Comparison of ENCODE assay signal across 1 cellular context in the genomic region with DNA sequence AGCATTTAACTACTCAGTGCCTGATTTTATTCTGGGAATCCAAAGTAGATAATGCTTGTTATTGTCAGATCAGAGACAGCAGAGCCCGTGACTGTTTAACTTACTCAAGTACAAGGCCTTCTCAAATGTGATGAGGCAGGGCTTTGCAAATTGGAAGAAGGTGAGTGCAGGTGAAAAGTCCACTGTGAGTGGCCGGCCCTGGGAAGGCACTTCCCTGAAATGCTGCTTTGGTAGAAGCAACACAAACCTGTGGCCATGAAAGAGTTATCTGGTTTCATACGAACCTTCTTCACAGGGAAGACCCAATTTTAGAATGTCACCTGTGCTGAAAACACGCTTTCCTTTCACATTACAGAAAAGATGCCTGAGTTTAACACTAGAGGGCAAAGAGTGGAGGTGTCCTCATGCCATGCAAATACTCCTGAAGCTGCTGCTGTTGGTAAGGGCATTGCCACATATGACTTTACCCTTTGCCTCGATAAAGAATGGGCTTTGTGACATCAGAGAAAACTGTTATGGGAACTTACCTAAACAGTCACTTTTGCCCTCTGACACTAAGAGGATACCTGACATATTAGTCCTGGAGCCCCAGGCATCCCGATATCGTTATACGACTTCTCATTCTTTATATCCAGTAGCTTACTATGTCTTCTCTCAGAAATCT.
TF ChIP-seq lines count a peak whose summit lies in the region.

No MANE protein-coding gene starts in this region.

TF ChIP-seq in GM12878, 131 proteins besides CTCF, POLR2A, EP300 and RAD21 (continued from another document):
- TF ChIP-seq, protein P1, sequence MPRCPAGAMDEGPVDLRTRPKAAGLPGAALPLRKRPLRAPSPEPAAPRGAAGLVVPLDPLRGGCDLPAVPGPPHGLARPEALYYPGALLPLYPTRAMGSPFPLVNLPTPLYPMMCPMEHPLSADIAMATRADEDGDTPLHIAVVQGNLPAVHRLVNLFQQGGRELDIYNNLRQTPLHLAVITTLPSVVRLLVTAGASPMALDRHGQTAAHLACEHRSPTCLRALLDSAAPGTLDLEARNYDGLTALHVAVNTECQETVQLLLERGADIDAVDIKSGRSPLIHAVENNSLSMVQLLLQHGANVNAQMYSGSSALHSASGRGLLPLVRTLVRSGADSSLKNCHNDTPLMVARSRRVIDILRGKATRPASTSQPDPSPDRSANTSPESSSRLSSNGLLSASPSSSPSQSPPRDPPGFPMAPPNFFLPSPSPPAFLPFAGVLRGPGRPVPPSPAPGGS (IDR thresholded peaks at IDR 0.05; ENCODE audit: borderline replicate concordance, insufficient read depth, low read depth, low read length, poor library complexity, severe bottlenecking), result no peak
- TF ChIP-seq, protein P2, sequence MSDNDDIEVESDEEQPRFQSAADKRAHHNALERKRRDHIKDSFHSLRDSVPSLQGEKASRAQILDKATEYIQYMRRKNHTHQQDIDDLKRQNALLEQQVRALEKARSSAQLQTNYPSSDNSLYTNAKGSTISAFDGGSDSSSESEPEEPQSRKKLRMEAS (IDR thresholded peaks at IDR 0.05; ENCODE audit: low read depth, low read length), result no peak
- TF ChIP-seq MEF2B (IDR thresholded peaks at IDR 0.05; ENCODE audit: partially characterized antibody, poor library complexity, severe bottlenecking) (no peak), MXI1 (IDR thresholded peaks at IDR 0.05; ENCODE audit: low read depth, low read length) (no peak), ZNF622 (IDR thresholded peaks at IDR 0.05) (no peak), ZNF274 (IDR thresholded peaks at IDR 0.05; ENCODE audit: insufficient read depth, insufficient read length) (no peak), CBX3 (IDR thresholded peaks at IDR 0.05; ENCODE audit: borderline replicate concordance, low read depth) (no peak)
- TF ChIP-seq, protein P3, sequence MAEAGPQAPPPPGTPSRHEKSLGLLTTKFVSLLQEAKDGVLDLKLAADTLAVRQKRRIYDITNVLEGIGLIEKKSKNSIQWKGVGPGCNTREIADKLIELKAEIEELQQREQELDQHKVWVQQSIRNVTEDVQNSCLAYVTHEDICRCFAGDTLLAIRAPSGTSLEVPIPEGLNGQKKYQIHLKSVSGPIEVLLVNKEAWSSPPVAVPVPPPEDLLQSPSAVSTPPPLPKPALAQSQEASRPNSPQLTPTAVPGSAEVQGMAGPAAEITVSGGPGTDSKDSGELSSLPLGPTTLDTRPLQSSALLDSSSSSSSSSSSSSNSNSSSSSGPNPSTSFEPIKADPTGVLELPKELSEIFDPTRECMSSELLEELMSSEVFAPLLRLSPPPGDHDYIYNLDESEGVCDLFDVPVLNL (IDR thresholded peaks at IDR 0.05; ENCODE audit: low read depth, low read length), result no peak
TF ChIP-seq in GM12878: peak in this region for 0.
